Comparison of ENCODE assay signal across 1 cellular context in the genomic region with DNA sequence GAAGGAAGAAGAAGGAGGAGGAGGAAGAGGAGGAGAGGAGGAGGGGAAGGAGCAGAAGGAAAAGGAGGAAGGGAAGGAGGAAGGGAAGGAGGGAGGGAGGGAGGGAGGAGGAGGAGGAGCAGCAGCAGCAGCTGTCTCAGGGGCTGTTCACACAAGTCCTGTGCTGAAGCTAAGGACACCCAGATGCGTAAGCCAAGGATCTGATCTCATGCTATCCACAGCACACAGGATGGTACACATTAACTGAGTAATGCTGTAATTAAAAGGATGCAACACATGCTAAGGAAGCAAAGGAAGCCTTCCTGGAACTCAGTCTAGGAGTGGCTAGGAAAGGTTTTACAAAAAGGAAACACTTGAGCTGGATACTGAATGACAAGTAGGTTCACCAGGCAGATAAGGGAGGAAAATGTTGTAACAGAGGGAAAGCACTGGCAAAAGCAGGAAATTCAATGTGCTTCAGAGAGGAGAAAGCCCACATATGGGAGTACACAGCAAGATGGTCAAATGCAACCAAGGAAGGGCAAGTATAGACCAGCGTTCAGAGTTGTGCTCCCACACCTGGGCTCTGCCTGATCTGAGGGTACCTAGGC.
TF ChIP-seq lines count a peak whose summit lies in the region.

No MANE protein-coding gene starts in this region.

TF ChIP-seq in GM23338, 12 proteins besides CTCF, POLR2A, EP300 and RAD21 (continued from another document):
- TF ChIP-seq, protein P1, sequence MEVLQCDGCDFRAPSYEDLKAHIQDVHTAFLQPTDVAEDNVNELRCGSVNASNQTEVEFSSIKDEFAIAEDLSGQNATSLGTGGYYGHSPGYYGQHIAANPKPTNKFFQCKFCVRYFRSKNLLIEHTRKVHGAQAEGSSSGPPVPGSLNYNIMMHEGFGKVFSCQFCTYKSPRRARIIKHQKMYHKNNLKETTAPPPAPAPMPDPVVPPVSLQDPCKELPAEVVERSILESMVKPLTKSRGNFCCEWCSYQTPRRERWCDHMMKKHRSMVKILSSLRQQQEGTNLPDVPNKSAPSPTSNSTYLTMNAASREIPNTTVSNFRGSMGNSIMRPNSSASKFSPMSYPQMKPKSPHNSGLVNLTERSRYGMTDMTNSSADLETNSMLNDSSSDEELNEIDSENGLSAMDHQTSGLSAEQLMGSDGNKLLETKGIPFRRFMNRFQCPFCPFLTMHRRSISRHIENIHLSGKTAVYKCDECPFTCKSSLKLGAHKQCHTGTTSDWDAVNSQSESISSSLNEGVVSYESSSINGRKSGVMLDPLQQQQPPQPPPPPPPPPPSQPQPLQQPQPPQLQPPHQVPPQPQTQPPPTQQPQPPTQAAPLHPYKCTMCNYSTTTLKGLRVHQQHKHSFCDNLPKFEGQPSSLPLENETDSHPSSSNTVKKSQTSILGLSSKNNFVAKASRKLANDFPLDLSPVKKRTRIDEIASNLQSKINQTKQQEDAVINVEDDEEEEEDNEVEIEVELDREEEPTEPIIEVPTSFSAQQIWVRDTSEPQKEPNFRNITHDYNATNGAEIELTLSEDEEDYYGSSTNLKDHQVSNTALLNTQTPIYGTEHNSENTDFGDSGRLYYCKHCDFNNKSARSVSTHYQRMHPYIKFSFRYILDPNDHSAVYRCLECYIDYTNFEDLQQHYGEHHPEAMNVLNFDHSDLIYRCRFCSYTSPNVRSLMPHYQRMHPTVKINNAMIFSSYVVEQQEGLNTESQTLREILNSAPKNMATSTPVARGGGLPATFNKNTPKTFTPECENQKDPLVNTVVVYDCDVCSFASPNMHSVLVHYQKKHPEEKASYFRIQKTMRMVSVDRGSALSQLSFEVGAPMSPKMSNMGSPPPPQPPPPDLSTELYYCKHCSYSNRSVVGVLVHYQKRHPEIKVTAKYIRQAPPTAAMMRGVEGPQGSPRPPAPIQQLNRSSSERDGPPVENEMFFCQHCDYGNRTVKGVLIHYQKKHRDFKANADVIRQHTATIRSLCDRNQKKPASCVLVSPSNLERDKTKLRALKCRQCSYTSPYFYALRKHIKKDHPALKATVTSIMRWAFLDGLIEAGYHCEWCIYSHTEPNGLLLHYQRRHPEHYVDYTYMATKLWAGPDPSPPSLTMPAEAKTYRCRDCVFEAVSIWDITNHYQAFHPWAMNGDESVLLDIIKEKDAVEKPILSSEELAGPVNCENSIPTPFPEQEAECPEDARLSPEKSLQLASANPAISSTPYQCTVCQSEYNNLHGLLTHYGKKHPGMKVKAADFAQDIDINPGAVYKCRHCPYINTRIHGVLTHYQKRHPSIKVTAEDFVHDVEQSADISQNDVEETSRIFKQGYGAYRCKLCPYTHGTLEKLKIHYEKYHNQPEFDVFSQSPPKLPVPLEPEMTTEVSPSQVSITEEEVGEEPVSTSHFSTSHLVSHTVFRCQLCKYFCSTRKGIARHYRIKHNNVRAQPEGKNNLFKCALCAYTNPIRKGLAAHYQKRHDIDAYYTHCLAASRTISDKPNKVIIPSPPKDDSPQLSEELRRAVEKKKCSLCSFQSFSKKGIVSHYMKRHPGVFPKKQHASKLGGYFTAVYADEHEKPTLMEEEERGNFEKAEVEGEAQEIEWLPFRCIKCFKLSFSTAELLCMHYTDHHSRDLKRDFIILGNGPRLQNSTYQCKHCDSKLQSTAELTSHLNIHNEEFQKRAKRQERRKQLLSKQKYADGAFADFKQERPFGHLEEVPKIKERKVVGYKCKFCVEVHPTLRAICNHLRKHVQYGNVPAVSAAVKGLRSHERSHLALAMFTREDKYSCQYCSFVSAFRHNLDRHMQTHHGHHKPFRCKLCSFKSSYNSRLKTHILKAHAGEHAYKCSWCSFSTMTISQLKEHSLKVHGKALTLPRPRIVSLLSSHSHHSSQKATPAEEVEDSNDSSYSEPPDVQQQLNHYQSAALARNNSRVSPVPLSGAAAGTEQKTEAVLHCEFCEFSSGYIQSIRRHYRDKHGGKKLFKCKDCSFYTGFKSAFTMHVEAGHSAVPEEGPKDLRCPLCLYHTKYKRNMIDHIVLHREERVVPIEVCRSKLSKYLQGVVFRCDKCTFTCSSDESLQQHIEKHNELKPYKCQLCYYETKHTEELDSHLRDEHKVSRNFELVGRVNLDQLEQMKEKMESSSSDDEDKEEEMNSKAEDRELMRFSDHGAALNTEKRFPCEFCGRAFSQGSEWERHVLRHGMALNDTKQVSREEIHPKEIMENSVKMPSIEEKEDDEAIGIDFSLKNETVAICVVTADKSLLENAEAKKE (CRISPR knock-in tag; IDR thresholded peaks at IDR 0.05): no peak
- no peak for TF ChIP-seq ETS1 (IDR thresholded peaks at IDR 0.05)
- no peak for TF ChIP-seq JUNB (IDR thresholded peaks at IDR 0.05; ENCODE audit: unreplicated experiment)
- no peak for TF ChIP-seq EZH2 (IDR thresholded peaks at IDR 0.05; ENCODE audit: low read depth, unreplicated experiment)
- no peak for TF ChIP-seq STAT1 (IDR thresholded peaks at IDR 0.05; ENCODE audit: unreplicated experiment)
- TF ChIP-seq, protein P2, sequence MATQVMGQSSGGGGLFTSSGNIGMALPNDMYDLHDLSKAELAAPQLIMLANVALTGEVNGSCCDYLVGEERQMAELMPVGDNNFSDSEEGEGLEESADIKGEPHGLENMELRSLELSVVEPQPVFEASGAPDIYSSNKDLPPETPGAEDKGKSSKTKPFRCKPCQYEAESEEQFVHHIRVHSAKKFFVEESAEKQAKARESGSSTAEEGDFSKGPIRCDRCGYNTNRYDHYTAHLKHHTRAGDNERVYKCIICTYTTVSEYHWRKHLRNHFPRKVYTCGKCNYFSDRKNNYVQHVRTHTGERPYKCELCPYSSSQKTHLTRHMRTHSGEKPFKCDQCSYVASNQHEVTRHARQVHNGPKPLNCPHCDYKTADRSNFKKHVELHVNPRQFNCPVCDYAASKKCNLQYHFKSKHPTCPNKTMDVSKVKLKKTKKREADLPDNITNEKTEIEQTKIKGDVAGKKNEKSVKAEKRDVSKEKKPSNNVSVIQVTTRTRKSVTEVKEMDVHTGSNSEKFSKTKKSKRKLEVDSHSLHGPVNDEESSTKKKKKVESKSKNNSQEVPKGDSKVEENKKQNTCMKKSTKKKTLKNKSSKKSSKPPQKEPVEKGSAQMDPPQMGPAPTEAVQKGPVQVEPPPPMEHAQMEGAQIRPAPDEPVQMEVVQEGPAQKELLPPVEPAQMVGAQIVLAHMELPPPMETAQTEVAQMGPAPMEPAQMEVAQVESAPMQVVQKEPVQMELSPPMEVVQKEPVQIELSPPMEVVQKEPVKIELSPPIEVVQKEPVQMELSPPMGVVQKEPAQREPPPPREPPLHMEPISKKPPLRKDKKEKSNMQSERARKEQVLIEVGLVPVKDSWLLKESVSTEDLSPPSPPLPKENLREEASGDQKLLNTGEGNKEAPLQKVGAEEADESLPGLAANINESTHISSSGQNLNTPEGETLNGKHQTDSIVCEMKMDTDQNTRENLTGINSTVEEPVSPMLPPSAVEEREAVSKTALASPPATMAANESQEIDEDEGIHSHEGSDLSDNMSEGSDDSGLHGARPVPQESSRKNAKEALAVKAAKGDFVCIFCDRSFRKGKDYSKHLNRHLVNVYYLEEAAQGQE (IDR thresholded peaks at IDR 0.05; ENCODE audit: unreplicated experiment): no peak
- no peak for TF ChIP-seq POLR2AphosphoS5 (IDR thresholded peaks at IDR 0.05; ENCODE audit: low read depth)
- no peak for TF ChIP-seq ZNF331 (CRISPR knock-in tag; IDR thresholded peaks at IDR 0.05; ENCODE audit: low read depth)
- TF ChIP-seq CREB1 (CRISPR knock-in tag; IDR thresholded peaks at IDR 0.05; ENCODE audit: low read depth): no peak
